In the genomic region with DNA sequence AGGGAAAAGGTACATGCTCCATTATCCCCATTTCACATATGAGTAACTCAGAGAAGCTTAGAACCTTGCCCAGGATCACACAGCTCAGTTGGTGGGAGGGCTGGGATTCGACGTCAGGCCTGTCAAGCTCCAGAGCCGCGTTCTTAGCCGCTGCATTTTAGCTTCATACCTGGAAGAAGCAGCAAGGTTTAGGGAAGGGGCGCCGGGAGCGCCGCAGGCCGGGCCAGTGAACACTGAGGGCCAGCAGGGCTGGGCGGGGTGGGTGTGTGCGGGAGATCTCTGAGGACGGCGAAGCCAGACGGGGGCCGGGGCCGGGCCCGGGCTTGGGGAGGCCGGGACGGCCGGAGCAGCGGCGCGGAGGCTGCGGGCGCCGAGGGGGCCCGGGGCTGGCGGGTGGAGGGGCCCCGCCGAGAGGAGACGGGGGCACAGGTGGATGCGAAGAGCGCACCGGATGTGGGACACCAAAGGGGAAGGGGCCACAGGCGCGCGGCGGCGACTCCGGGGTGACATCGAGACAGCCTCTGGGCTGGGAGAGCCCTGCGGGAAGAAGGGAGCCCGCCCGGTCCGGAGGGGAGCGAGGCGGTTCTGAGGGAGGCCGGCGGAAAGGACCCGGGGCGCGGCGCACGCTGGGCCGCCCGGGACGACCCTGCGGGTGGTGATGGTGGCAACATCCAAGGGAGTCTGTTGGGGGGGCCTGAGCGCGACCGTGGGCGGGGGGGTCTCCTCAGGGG, we compare ENCODE assay signal across 1 cellular context.
TF ChIP-seq lines count a peak whose summit lies in the region.

No MANE protein-coding gene starts in this region.

TF ChIP-seq in HepG2, 621 proteins besides CTCF, POLR2A, EP300 and RAD21 (continues in another document):
- TF ChIP-seq ZNF558 (CRISPR knock-in tag; IDR thresholded peaks at IDR 0.05; ENCODE audit: borderline replicate concordance) (0 out of 2 replicates have a peak, but pooled peaks have one; percentile 3), MED1 (CRISPR knock-in tag; IDR thresholded peaks at IDR 0.05) (no peak), PCBP1 (IDR thresholded peaks at IDR 0.05; ENCODE audit: borderline replicate concordance, low read depth, low read length) (0 out of 2 replicates have a peak, but pooled peaks have one; percentile 18), HDAC1 (CRISPR knock-in tag; IDR thresholded peaks at IDR 0.05) (peak; percentile 34; the same call in 1 of the 2 replicates), JUND (CRISPR knock-in tag; IDR thresholded peaks at IDR 0.05) (no peak), FOXC1 (CRISPR knock-in tag; IDR thresholded peaks at IDR 0.05; ENCODE audit: borderline replicate concordance) (no peak), GLI4 (CRISPR knock-in tag; IDR thresholded peaks at IDR 0.05; ENCODE audit: borderline replicate concordance) (no peak), ZNF746 (CRISPR knock-in tag; IDR thresholded peaks at IDR 0.05) (no peak), TRIM24 (CRISPR knock-in tag; IDR thresholded peaks at IDR 0.05) (no peak), ZNF788 (CRISPR knock-in tag; IDR thresholded peaks at IDR 0.05; ENCODE audit: borderline replicate concordance) (no peak), ATRX (CRISPR knock-in tag; IDR thresholded peaks at IDR 0.05; ENCODE audit: borderline replicate concordance) (no peak), ZNF430 (CRISPR knock-in tag; IDR thresholded peaks at IDR 0.05) (no peak), ZNF614 (CRISPR knock-in tag; IDR thresholded peaks at IDR 0.05; ENCODE audit: borderline replicate concordance) (no peak), ZSCAN29 (CRISPR knock-in tag; conservative IDR thresholded peaks at IDR 0.05) (no peak), ZNF777 (CRISPR knock-in tag; IDR thresholded peaks at IDR 0.05) (peak; percentile 58; the same call in 1 of the 2 replicates), ZNF207 (IDR thresholded peaks at IDR 0.05; ENCODE audit: borderline replicate concordance) (no peak), ZFP36L1 (CRISPR knock-in tag; IDR thresholded peaks at IDR 0.05) (no peak), AGO2 (optimal IDR thresholded peaks at IDR 0.05; ENCODE audit: low read depth, low read length) (peak; percentile 22), HOXA5 (CRISPR knock-in tag; IDR thresholded peaks at IDR 0.05) (no peak), SAFB2 (CRISPR knock-in tag; IDR thresholded peaks at IDR 0.05; ENCODE audit: borderline replicate concordance, low read depth) (no peak), ZBTB21 (CRISPR knock-in tag; IDR thresholded peaks at IDR 0.05) (no peak), RBM39 (IDR thresholded peaks at IDR 0.05; ENCODE audit: low read depth, low read length, poor library complexity, severe bottlenecking) (no peak), PHF20 (CRISPR knock-in tag; IDR thresholded peaks at IDR 0.05) (no peak), ZNF768 (CRISPR knock-in tag; IDR thresholded peaks at IDR 0.05) (peak; percentile 95), GATAD2A (CRISPR knock-in tag; IDR thresholded peaks at IDR 0.05) (no peak), ZNF230 (CRISPR knock-in tag; IDR thresholded peaks at IDR 0.05) (no peak), ZNF383 (CRISPR knock-in tag; IDR thresholded peaks at IDR 0.05; ENCODE audit: borderline replicate concordance) (no peak), GABPA (IDR thresholded peaks at IDR 0.05; ENCODE audit: low read depth, low read length) (0 out of 2 replicates have a peak, but pooled peaks have one; percentile 20), GABPA (CRISPR knock-in tag; IDR thresholded peaks at IDR 0.05; ENCODE audit: low read depth) (no peak), HMG20B (CRISPR knock-in tag; conservative IDR thresholded peaks at IDR 0.05) (no peak), KLF12 (CRISPR knock-in tag; IDR thresholded peaks at IDR 0.05; ENCODE audit: borderline replicate concordance) (no peak), ZNF431 (CRISPR knock-in tag; IDR thresholded peaks at IDR 0.05; ENCODE audit: borderline replicate concordance, low read depth) (no peak), SP140L (CRISPR knock-in tag; IDR thresholded peaks at IDR 0.05; ENCODE audit: borderline replicate concordance) (no peak), MAF1 (CRISPR knock-in tag; IDR thresholded peaks at IDR 0.05; ENCODE audit: borderline replicate concordance) (no peak), SMAD3 (CRISPR knock-in tag; IDR thresholded peaks at IDR 0.05) (no peak), RBM22 (optimal IDR thresholded peaks at IDR 0.05; ENCODE audit: low read length) (no peak), TOE1 (CRISPR knock-in tag; IDR thresholded peaks at IDR 0.05) (no peak), ZSCAN30 (CRISPR knock-in tag; IDR thresholded peaks at IDR 0.05) (no peak), HHEX (CRISPR knock-in tag; IDR thresholded peaks at IDR 0.05) (no peak)
- TF ChIP-seq, protein P1, sequence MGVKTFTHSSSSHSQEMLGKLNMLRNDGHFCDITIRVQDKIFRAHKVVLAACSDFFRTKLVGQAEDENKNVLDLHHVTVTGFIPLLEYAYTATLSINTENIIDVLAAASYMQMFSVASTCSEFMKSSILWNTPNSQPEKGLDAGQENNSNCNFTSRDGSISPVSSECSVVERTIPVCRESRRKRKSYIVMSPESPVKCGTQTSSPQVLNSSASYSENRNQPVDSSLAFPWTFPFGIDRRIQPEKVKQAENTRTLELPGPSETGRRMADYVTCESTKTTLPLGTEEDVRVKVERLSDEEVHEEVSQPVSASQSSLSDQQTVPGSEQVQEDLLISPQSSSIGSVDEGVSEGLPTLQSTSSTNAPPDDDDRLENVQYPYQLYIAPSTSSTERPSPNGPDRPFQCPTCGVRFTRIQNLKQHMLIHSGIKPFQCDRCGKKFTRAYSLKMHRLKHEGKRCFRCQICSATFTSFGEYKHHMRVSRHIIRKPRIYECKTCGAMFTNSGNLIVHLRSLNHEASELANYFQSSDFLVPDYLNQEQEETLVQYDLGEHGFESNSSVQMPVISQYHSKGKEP (CRISPR knock-in tag; IDR thresholded peaks at IDR 0.05), result no peak
- TF ChIP-seq, protein P2, sequence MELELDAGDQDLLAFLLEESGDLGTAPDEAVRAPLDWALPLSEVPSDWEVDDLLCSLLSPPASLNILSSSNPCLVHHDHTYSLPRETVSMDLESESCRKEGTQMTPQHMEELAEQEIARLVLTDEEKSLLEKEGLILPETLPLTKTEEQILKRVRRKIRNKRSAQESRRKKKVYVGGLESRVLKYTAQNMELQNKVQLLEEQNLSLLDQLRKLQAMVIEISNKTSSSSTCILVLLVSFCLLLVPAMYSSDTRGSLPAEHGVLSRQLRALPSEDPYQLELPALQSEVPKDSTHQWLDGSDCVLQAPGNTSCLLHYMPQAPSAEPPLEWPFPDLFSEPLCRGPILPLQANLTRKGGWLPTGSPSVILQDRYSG (CRISPR knock-in tag; IDR thresholded peaks at IDR 0.05), result no peak
- TF ChIP-seq, protein P3, sequence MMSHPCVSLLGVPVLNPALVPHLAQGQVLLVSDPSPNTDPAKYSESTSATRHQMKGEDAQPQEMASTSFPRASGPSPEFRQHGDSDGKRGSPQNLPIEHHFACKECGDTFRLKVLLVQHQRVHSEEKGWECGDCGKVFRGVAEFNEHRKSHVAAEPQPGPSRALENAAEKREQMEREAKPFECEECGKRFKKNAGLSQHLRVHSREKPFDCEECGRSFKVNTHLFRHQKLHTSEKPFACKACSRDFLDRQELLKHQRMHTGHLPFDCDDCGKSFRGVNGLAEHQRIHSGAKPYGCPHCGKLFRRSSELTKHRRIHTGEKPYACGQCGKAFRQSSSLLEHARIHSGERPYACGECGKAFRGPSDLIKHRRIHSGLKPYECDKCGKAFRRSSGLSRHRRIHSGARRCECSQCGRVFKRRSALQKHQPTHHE (CRISPR knock-in tag; IDR thresholded peaks at IDR 0.05; ENCODE audit: borderline replicate concordance), result no peak
- TF ChIP-seq, protein P4, sequence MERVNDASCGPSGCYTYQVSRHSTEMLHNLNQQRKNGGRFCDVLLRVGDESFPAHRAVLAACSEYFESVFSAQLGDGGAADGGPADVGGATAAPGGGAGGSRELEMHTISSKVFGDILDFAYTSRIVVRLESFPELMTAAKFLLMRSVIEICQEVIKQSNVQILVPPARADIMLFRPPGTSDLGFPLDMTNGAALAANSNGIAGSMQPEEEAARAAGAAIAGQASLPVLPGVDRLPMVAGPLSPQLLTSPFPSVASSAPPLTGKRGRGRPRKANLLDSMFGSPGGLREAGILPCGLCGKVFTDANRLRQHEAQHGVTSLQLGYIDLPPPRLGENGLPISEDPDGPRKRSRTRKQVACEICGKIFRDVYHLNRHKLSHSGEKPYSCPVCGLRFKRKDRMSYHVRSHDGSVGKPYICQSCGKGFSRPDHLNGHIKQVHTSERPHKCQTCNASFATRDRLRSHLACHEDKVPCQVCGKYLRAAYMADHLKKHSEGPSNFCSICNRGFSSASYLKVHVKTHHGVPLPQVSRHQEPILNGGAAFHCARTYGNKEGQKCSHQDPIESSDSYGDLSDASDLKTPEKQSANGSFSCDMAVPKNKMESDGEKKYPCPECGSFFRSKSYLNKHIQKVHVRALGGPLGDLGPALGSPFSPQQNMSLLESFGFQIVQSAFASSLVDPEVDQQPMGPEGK (CRISPR knock-in tag; IDR thresholded peaks at IDR 0.05), result peak; percentile 35; the same call in 1 of the 2 replicates
- TF ChIP-seq, protein P5, sequence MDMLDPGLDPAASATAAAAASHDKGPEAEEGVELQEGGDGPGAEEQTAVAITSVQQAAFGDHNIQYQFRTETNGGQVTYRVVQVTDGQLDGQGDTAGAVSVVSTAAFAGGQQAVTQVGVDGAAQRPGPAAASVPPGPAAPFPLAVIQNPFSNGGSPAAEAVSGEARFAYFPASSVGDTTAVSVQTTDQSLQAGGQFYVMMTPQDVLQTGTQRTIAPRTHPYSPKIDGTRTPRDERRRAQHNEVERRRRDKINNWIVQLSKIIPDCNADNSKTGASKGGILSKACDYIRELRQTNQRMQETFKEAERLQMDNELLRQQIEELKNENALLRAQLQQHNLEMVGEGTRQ (IDR thresholded peaks at IDR 0.05; ENCODE audit: low read depth, low read length), result no peak
- TF ChIP-seq, protein P5 (CRISPR knock-in tag; IDR thresholded peaks at IDR 0.05; ENCODE audit: borderline replicate concordance), result no peak
- TF ChIP-seq, protein P6, sequence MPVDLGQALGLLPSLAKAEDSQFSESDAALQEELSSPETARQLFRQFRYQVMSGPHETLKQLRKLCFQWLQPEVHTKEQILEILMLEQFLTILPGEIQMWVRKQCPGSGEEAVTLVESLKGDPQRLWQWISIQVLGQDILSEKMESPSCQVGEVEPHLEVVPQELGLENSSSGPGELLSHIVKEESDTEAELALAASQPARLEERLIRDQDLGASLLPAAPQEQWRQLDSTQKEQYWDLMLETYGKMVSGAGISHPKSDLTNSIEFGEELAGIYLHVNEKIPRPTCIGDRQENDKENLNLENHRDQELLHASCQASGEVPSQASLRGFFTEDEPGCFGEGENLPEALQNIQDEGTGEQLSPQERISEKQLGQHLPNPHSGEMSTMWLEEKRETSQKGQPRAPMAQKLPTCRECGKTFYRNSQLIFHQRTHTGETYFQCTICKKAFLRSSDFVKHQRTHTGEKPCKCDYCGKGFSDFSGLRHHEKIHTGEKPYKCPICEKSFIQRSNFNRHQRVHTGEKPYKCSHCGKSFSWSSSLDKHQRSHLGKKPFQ (CRISPR knock-in tag; IDR thresholded peaks at IDR 0.05; ENCODE audit: insufficient replicate concordance), result peak; percentile 25
- TF ChIP-seq, protein P7, sequence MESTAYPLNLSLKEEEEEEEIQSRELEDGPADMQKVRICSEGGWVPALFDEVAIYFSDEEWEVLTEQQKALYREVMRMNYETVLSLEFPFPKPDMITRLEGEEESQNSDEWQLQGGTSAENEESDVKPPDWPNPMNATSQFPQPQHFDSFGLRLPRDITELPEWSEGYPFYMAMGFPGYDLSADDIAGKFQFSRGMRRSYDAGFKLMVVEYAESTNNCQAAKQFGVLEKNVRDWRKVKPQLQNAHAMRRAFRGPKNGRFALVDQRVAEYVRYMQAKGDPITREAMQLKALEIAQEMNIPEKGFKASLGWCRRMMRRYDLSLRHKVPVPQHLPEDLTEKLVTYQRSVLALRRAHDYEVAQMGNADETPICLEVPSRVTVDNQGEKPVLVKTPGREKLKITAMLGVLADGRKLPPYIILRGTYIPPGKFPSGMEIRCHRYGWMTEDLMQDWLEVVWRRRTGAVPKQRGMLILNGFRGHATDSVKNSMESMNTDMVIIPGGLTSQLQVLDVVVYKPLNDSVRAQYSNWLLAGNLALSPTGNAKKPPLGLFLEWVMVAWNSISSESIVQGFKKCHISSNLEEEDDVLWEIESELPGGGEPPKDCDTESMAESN (CRISPR knock-in tag; conservative IDR thresholded peaks at IDR 0.05), result no peak
- TF ChIP-seq, protein P8, sequence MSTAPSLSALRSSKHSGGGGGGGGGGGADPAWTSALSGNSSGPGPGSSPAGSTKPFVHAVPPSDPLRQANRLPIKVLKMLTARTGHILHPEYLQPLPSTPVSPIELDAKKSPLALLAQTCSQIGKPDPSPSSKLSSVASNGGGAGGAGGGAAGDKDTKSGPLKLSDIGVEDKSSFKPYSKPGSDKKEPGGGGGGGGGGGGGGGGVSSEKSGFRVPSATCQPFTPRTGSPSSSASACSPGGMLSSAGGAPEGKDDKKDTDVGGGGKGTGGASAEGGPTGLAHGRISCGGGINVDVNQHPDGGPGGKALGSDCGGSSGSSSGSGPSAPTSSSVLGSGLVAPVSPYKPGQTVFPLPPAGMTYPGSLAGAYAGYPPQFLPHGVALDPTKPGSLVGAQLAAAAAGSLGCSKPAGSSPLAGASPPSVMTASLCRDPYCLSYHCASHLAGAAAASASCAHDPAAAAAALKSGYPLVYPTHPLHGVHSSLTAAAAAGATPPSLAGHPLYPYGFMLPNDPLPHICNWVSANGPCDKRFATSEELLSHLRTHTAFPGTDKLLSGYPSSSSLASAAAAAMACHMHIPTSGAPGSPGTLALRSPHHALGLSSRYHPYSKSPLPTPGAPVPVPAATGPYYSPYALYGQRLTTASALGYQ (CRISPR knock-in tag; IDR thresholded peaks at IDR 0.05), result no peak
- TF ChIP-seq, protein P9, sequence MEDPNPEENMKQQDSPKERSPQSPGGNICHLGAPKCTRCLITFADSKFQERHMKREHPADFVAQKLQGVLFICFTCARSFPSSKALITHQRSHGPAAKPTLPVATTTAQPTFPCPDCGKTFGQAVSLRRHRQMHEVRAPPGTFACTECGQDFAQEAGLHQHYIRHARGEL (CRISPR knock-in tag; IDR thresholded peaks at IDR 0.05), result no peak
- TF ChIP-seq, protein P10, sequence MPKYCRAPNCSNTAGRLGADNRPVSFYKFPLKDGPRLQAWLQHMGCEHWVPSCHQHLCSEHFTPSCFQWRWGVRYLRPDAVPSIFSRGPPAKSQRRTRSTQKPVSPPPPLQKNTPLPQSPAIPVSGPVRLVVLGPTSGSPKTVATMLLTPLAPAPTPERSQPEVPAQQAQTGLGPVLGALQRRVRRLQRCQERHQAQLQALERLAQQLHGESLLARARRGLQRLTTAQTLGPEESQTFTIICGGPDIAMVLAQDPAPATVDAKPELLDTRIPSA (CRISPR knock-in tag; IDR thresholded peaks at IDR 0.05; ENCODE audit: borderline replicate concordance), result no peak
